Comparison of ENCODE assay signal across 1 cellular context in the genomic region with DNA sequence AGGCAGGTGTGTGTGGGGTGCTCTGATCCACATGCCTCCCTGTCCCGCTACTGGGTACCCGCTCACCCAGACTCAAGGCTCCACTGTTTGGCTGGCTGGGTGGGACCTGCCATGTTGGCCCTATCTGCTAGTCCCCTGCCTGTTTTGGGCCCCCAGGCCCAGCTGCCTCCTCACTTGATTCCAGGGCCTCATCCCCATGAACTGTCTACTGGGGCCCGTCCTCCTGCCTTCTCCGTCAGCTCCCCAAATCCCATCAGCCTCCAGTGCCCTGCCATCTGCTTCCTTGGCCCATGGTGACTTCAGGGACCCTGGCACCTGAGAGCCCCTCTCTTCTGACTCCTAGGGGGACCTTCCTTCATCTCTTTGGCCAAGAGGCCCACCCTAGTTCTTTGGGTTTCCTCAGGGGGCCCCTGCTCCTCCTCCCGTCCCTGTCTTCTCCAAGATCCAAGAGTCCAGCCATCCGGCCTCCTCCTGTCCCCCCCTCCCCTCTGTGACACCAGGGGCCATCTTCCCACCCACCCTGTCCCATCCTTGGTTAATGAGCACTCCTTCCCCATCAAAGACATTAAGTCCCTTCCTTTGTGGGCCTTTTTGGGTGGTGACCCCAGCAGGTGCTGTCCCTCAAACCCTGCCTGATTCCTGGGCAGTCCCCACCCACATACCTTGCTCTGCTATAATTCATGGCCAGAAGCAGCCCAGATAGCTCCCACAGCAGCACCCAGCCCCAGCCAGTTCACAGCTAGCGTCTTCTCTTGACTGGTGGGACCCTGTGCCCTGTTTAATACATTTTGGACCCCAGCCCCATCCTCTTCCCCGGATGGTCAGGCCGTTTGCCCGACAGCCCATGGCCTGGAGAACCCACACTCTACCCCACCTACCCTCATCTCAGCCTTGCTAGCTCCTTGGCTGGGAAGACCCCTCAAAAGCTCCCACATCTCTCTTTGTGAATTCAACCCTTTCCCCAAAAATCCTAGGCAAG.
TF ChIP-seq lines count a peak whose summit lies in the region.

No MANE protein-coding gene starts in this region.

TF ChIP-seq in neural cell, 6 proteins besides CTCF, POLR2A, EP300 and RAD21 (continued from another document):
- TF ChIP-seq, protein P1, sequence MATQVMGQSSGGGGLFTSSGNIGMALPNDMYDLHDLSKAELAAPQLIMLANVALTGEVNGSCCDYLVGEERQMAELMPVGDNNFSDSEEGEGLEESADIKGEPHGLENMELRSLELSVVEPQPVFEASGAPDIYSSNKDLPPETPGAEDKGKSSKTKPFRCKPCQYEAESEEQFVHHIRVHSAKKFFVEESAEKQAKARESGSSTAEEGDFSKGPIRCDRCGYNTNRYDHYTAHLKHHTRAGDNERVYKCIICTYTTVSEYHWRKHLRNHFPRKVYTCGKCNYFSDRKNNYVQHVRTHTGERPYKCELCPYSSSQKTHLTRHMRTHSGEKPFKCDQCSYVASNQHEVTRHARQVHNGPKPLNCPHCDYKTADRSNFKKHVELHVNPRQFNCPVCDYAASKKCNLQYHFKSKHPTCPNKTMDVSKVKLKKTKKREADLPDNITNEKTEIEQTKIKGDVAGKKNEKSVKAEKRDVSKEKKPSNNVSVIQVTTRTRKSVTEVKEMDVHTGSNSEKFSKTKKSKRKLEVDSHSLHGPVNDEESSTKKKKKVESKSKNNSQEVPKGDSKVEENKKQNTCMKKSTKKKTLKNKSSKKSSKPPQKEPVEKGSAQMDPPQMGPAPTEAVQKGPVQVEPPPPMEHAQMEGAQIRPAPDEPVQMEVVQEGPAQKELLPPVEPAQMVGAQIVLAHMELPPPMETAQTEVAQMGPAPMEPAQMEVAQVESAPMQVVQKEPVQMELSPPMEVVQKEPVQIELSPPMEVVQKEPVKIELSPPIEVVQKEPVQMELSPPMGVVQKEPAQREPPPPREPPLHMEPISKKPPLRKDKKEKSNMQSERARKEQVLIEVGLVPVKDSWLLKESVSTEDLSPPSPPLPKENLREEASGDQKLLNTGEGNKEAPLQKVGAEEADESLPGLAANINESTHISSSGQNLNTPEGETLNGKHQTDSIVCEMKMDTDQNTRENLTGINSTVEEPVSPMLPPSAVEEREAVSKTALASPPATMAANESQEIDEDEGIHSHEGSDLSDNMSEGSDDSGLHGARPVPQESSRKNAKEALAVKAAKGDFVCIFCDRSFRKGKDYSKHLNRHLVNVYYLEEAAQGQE (IDR thresholded peaks at IDR 0.05; ENCODE audit: borderline replicate concordance) = no peak
